In genomic region chr1:246837418-246838117, GRCh38 we compare ENCODE assay signal across 14 cellular contexts.
A peak's percentile ranks its signal among the peaks of the same experiment; 100 is the strongest.
DNase-seq lines count a peak whose midpoint lies in the region; ATAC-seq and TF ChIP-seq lines count a peak whose summit lies in the region.
"Had no signal": no experiment of that assay in that cellular context is flagged by ENCODE, and none has a peak within 500 bp of the region (broad histone marks: within the 10 kb centered on the region; RNA-seq: fewer than 3 reads in every experiment).

No MANE protein-coding gene starts in this region.

- POLR2A ChIA-PET in naive thymus-derived CD8-positive, alpha-beta T cell (lab: Charles Lee), result interaction anchor here (0.6 kb wide), 1 partner anchor 461 kb away, joined by 3 read pairs; no protein-coding TSS in a partner anchor

- H3K27ac Mint-ChIP-seq in naive thymus-derived CD8-positive, alpha-beta T cell, result peak overlapping the region in 2 of 10 donors; percentile 19 to 29
- H3K27ac Mint-ChIP-seq: neural progenitor cell had no signal

- peaks cover 0 to 6% (median 5%) of the 10 kb centered on the region in 4 donors for H3K4me1 Mint-ChIP-seq in naive thymus-derived CD8-positive, alpha-beta T cell
- H3K4me1 Mint-ChIP-seq: neural progenitor cell had no signal

- no peak overlapping the region for H3K4me3 Mint-ChIP-seq in naive thymus-derived CD8-positive, alpha-beta T cell
- H3K4me3 Mint-ChIP-seq: CD4-positive, CD25-positive, alpha-beta regulatory T cell; neural progenitor cell; T-cell had no signal

- TF ChIP-seq CTCF in brain microvascular endothelial cell (IDR thresholded peaks at IDR 0.05; ENCODE audit: low read depth, low read length, missing control alignments), result no peak

- no peak overlapping the region for H3K27ac ChIP-seq in BLaER1
- H3K27ac ChIP-seq in brain microvascular endothelial cell, result no peak overlapping the region
- H3K27ac ChIP-seq: neural progenitor cell had no signal

- peak overlapping the region; percentile 3; the same call in 1 of the 2 replicates for H3K4me2 ChIP-seq in BLaER1
- H3K4me2 ChIP-seq: neural progenitor cell had no signal

- in situ Hi-C loops in brain microvascular endothelial cell (cut with HindIII; ENCODE audit: low pct_ligation_motif_present, low sequenced_read_pairs), result no loop called here

- peaks cover 0 to 28% (median 9%) of the 10 kb centered on the region in 3 donors for H3K36me3 Mint-ChIP-seq in naive thymus-derived CD8-positive, alpha-beta T cell

- no peak overlapping the region for H3K4me3 ChIP-seq in BLaER1
- no peak overlapping the region for H3K4me3 ChIP-seq in brain microvascular endothelial cell (ENCODE audit: low read depth, low read length)
- H3K4me3 ChIP-seq: neural progenitor cell had no signal

- no peak overlapping the region for H3K9ac ChIP-seq in BLaER1
- H3K9ac ChIP-seq: neural progenitor cell had no signal

- H3K36me3 ChIP-seq in BLaER1, result peaks cover 29% of the 10 kb centered on the region
- peaks cover 8% of the 10 kb centered on the region for H3K36me3 ChIP-seq in brain microvascular endothelial cell (replicated peaks)

- peak; percentile 60 for ATAC-seq in GM19324 (IDR thresholded peaks at IDR 0.05; ENCODE audit: low FRiP score, unreplicated experiment)
- peak; percentile 57 for ATAC-seq in HG03520 (IDR thresholded peaks at IDR 0.05; ENCODE audit: unreplicated experiment)
- ATAC-seq in HG03342 (IDR thresholded peaks at IDR 0.05; ENCODE audit: unreplicated experiment), result no peak
- no peak for ATAC-seq in naive thymus-derived CD8-positive, alpha-beta T cell

- peaks cover 11% of the 10 kb centered on the region for H3K4me1 ChIP-seq in BLaER1
- H3K4me1 ChIP-seq: neural progenitor cell had no signal

- H3K27me3 ChIP-seq in BLaER1 (no peaks in the 10 kb centered on the region), brain microvascular endothelial cell (replicated peaks) (no peaks in the 10 kb centered on the region)
- H3K27me3 ChIP-seq: neural progenitor cell had no signal

- H3K9me3 Mint-ChIP-seq in naive thymus-derived CD8-positive, alpha-beta T cell, result no peaks in the 10 kb centered on the region
- H3K9me3 Mint-ChIP-seq: CD4-positive, CD25-positive, alpha-beta regulatory T cell; T-cell had no signal

- no peaks in the 10 kb centered on the region for H4K20me1 ChIP-seq in BLaER1

- H3K27me3 Mint-ChIP-seq in naive thymus-derived CD8-positive, alpha-beta T cell, result peaks cover 0 to 4% (median 2%) of the 10 kb centered on the region in 5 donors
- H3K27me3 Mint-ChIP-seq: CD4-positive, CD25-positive, alpha-beta regulatory T cell had no signal

- H3K9me3 ChIP-seq in BLaER1, result no peaks in the 10 kb centered on the region

- peak; percentile 8 for DNase-seq in brain microvascular endothelial cell
- no peak for DNase-seq in NOMO-1 treated with dmso at 0.1 percent for 144 hours (lab: John Stamatoyannopoulos, UW; ENCODE audit: unreplicated experiment)
- no peak for DNase-seq in naive thymus-derived CD8-positive, alpha-beta T cell
- no peak for DNase-seq in AG08396 (ENCODE audit: low spot score)
- DNase-seq: CD4-positive, CD25-positive, alpha-beta regulatory T cell; NCI-H1092; NCI-H524 treated with DMSO at 0.1 percent for 48 hours; stimulated activated CD4-positive, alpha-beta T cell treated with anti-CD3 and anti-CD28 coated beads, Interleukin-15, amount 100 ng/mL, for 24 hours; T-cell had no signal

Comparison
In these comparisons a context has a peak if more than half of its experiments do, and no peak if none do; other contexts are left out.
1. ATAC-seq: peak in GM19324 (single experiment) and HG03520 (single experiment); none in HG03342 (single experiment) and naive thymus-derived CD8-positive, alpha-beta T cell (0 of 2).